8 cellular contexts compared by ENCODE assay signal in the genomic region with DNA sequence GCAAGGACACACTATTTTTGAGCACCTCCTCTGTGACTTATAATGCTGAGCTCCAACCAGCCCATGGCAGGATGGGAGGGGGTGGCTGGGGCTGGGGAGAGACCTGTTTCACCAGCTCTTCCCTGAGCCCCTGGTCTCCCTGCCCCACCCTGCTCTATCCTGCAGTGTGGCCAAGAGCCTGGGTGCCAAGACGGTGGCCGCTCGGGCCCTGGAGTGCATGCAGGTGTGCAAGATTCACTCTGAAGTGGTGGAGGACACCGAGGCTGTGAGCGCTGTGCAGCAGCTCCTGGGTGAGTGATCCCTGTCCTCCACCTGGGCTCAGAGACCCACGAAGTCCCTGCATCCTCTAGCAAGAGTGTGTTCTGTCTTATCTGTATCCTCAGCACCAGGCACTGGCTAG. TPM values are rescaled to one million over a fixed set of nuclear protein-coding genes. Genes with fewer than 3 reads are reported as not detected.
"Had no signal": no experiment of that assay in that cellular context is flagged by ENCODE, and none has a peak within 500 bp of the region (broad histone marks: within the 10 kb centered on the region; RNA-seq: fewer than 3 reads in every experiment).

No MANE protein-coding gene starts in this region.

- H3K4me3 Mint-ChIP-seq: H9 had no signal

- FAIRE-seq: H54, HTR-8/SVneo had no signal

- H2AFZ ChIP-seq: GM23248 had no signal

- DNase-seq: GM23248, GOT3, H9, HCEC 1CT, IMR-90 had no signal

- H3K9ac ChIP-seq: GM23248 had no signal

- H3K27ac Mint-ChIP-seq: H9 had no signal

- H3K4me3 ChIP-seq: GM23248 had no signal

- H3K9me3 Mint-ChIP-seq: H9 had no signal

- H3K27ac ChIP-seq: GM23248 had no signal

RNA-seq across cellular contexts. Expression of a gene that starts 32.9 kb away (rescaled TPM):
- total RNA-seq: GM23248, H9, HT-29, IMR-90 had no signal
- polyA plus RNA-seq: GM23248, IMR-90 had no signal

RNA-seq across cellular contexts. Expression of a gene that starts 35.1 kb away (rescaled TPM):
- total RNA-seq: GM23248, HT-29, IMR-90 had no signal
- polyA plus RNA-seq: GM23248, IMR-90 had no signal
